1 cellular context compared by ENCODE assay signal in the genomic region with DNA sequence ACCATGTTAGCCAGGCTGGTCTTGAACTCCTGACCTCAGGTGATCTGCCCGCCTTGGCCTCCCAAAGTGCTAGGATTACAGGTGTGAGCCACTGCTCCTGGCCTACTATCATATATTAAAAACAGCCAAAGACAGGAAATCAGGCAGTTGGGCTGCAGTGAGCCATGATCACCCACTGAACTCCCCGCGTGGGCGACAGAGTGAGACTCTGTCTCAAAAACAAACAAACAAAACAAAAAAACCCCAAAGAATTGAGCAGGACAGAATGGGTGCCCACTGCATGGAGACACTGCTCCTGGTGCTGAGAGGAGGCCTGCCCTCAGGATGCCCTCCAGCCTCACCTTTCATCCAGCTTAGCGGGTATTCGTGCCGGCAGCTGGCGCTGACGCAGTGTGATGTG.
TF ChIP-seq lines count a peak whose summit lies in the region.

No MANE protein-coding gene starts in this region.

TF ChIP-seq in K562, 482 proteins besides CTCF, POLR2A, EP300 and RAD21:
- TF ChIP-seq NFYB (IDR thresholded peaks at IDR 0.05; ENCODE audit: extremely low read depth, insufficient read length) (no peak), FOXJ2 (tag; IDR thresholded peaks at IDR 0.05) (no peak), EGR1 (conservative IDR thresholded peaks at IDR 0.05) (peak; percentile 50)
- TF ChIP-seq, protein P1, sequence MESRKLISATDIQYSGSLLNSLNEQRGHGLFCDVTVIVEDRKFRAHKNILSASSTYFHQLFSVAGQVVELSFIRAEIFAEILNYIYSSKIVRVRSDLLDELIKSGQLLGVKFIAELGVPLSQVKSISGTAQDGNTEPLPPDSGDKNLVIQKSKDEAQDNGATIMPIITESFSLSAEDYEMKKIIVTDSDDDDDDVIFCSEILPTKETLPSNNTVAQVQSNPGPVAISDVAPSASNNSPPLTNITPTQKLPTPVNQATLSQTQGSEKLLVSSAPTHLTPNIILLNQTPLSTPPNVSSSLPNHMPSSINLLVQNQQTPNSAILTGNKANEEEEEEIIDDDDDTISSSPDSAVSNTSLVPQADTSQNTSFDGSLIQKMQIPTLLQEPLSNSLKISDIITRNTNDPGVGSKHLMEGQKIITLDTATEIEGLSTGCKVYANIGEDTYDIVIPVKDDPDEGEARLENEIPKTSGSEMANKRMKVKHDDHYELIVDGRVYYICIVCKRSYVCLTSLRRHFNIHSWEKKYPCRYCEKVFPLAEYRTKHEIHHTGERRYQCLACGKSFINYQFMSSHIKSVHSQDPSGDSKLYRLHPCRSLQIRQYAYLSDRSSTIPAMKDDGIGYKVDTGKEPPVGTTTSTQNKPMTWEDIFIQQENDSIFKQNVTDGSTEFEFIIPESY (CRISPR knock-in tag; IDR thresholded peaks at IDR 0.05), result peak; percentile 58; the same call in 1 of the 2 replicates
